In the genomic region with DNA sequence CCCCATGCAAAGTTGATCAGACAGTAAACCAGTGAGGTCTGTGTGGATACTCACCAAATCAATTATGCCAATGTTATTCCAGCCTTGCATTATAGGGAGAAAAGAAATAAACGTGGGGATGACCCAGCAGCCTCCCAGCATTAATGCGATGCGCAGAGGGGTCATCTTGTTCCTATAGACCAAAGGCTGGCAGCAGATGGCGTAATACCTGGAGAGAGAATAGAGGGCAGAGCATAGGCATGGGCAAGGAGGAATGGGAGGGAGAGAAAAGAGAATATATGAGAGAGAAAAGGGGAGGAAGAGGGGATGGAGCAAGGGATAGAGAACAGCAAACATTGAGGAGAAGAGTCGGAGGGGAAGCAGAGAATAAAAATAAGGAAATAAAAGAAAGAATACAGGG, we compare ENCODE assay signal across 2 cellular contexts.
TF ChIP-seq lines count a peak whose summit lies in the region.

No MANE protein-coding gene starts in this region.

TF ChIP-seq in GM23338, 12 proteins besides CTCF, POLR2A, EP300 and RAD21 (continues in another document):
- TF ChIP-seq EZH2 (IDR thresholded peaks at IDR 0.05; ENCODE audit: low read depth, unreplicated experiment) (no peak), JUNB (IDR thresholded peaks at IDR 0.05; ENCODE audit: unreplicated experiment) (no peak), ZNF114 (CRISPR knock-in tag; IDR thresholded peaks at IDR 0.05) (no peak), CREB1 (CRISPR knock-in tag; IDR thresholded peaks at IDR 0.05; ENCODE audit: low read depth) (no peak), EZH2phosphoT487 (IDR thresholded peaks at IDR 0.05; ENCODE audit: unreplicated experiment) (no peak), NANOG (IDR thresholded peaks at IDR 0.05; ENCODE audit: borderline replicate concordance) (no peak), STAT1 (IDR thresholded peaks at IDR 0.05; ENCODE audit: unreplicated experiment) (no peak), ZNF331 (CRISPR knock-in tag; IDR thresholded peaks at IDR 0.05; ENCODE audit: low read depth) (no peak)
- TF ChIP-seq, protein P1, sequence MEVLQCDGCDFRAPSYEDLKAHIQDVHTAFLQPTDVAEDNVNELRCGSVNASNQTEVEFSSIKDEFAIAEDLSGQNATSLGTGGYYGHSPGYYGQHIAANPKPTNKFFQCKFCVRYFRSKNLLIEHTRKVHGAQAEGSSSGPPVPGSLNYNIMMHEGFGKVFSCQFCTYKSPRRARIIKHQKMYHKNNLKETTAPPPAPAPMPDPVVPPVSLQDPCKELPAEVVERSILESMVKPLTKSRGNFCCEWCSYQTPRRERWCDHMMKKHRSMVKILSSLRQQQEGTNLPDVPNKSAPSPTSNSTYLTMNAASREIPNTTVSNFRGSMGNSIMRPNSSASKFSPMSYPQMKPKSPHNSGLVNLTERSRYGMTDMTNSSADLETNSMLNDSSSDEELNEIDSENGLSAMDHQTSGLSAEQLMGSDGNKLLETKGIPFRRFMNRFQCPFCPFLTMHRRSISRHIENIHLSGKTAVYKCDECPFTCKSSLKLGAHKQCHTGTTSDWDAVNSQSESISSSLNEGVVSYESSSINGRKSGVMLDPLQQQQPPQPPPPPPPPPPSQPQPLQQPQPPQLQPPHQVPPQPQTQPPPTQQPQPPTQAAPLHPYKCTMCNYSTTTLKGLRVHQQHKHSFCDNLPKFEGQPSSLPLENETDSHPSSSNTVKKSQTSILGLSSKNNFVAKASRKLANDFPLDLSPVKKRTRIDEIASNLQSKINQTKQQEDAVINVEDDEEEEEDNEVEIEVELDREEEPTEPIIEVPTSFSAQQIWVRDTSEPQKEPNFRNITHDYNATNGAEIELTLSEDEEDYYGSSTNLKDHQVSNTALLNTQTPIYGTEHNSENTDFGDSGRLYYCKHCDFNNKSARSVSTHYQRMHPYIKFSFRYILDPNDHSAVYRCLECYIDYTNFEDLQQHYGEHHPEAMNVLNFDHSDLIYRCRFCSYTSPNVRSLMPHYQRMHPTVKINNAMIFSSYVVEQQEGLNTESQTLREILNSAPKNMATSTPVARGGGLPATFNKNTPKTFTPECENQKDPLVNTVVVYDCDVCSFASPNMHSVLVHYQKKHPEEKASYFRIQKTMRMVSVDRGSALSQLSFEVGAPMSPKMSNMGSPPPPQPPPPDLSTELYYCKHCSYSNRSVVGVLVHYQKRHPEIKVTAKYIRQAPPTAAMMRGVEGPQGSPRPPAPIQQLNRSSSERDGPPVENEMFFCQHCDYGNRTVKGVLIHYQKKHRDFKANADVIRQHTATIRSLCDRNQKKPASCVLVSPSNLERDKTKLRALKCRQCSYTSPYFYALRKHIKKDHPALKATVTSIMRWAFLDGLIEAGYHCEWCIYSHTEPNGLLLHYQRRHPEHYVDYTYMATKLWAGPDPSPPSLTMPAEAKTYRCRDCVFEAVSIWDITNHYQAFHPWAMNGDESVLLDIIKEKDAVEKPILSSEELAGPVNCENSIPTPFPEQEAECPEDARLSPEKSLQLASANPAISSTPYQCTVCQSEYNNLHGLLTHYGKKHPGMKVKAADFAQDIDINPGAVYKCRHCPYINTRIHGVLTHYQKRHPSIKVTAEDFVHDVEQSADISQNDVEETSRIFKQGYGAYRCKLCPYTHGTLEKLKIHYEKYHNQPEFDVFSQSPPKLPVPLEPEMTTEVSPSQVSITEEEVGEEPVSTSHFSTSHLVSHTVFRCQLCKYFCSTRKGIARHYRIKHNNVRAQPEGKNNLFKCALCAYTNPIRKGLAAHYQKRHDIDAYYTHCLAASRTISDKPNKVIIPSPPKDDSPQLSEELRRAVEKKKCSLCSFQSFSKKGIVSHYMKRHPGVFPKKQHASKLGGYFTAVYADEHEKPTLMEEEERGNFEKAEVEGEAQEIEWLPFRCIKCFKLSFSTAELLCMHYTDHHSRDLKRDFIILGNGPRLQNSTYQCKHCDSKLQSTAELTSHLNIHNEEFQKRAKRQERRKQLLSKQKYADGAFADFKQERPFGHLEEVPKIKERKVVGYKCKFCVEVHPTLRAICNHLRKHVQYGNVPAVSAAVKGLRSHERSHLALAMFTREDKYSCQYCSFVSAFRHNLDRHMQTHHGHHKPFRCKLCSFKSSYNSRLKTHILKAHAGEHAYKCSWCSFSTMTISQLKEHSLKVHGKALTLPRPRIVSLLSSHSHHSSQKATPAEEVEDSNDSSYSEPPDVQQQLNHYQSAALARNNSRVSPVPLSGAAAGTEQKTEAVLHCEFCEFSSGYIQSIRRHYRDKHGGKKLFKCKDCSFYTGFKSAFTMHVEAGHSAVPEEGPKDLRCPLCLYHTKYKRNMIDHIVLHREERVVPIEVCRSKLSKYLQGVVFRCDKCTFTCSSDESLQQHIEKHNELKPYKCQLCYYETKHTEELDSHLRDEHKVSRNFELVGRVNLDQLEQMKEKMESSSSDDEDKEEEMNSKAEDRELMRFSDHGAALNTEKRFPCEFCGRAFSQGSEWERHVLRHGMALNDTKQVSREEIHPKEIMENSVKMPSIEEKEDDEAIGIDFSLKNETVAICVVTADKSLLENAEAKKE (CRISPR knock-in tag; IDR thresholded peaks at IDR 0.05) = no peak
- TF ChIP-seq, protein P2, sequence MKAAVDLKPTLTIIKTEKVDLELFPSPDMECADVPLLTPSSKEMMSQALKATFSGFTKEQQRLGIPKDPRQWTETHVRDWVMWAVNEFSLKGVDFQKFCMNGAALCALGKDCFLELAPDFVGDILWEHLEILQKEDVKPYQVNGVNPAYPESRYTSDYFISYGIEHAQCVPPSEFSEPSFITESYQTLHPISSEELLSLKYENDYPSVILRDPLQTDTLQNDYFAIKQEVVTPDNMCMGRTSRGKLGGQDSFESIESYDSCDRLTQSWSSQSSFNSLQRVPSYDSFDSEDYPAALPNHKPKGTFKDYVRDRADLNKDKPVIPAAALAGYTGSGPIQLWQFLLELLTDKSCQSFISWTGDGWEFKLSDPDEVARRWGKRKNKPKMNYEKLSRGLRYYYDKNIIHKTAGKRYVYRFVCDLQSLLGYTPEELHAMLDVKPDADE (IDR thresholded peaks at IDR 0.05) = no peak

TF ChIP-seq in H1, 55 proteins besides CTCF, POLR2A, EP300 and RAD21:
- TF ChIP-seq CEBPB (IDR thresholded peaks at IDR 0.05; ENCODE audit: low read depth, low read length) = peak; percentile 69
- no peak for TF ChIP-seq PHF8 (conservative IDR thresholded peaks at IDR 0.05; ENCODE audit: low read depth, low read length)
